Comparison of ENCODE assay signal across 13 cellular contexts in the genomic region with DNA sequence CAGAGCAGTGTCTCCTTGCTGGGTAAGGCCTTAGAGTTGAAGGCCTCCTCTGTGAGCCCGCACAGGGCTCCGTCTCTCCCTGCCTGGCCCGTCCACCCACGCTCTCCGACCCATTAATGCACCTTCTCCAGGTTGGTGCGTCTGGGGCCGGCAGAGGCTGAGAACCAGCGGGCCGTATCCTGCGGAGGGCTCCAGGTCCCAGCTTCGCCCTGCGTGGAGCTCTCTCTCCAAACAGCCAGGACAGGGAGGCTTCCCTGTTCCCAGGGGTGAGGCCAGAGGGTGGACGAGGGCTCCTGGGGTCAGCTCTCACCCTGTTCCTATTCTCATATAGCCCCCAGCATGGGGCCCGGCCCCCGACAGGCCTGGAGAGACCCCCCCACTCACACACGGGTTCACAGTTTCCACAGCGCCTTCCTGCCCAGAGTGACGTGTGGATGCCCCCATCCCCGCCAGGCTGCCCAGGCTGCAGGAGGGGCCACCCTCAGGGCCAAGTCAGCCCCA.
"Had no signal": no experiment of that assay in that cellular context is flagged by ENCODE, and none has a peak within 500 bp of the region (broad histone marks: within the 10 kb centered on the region; RNA-seq: fewer than 3 reads in every experiment).

No MANE protein-coding gene starts in this region.

- DNase-seq: activated CD4-positive, alpha-beta memory T cell treated with anti-CD3 and anti-CD28 coated beads, Interleukin-2, amount 10 ng/mL, durations not matched to agents 7 days and 5 days; activated CD4-positive, alpha-beta T cell treated with anti-CD3 and anti-CD28 coated beads for 4 hours; activated gamma-delta T cell; activated T-cell treated with anti-CD3 and anti-CD28 coated beads, Interleukin-2, amount 50 U/mL, for 4 hours; effector memory CD8-positive, alpha-beta T cell; foreskin melanocyte; kidney glomerular epithelial cell; lower lobe of right lung; midbrain had no signal

- H3K36me3 Mint-ChIP-seq: activated naive CD4-positive, alpha-beta T cell treated with anti-CD3 and anti-CD28 coated beads, Interleukin-2, amount 50 U/mL, for 72 hours; type B pancreatic cell; WTC11 had no signal

- H3K9me3 Mint-ChIP-seq: activated CD4-positive, alpha-beta memory T cell treated with anti-CD3 and anti-CD28 coated beads, Interleukin-2, amount 10 ng/mL, durations not matched to agents 7 days and 5 days; activated naive CD4-positive, alpha-beta T cell treated with anti-CD3 and anti-CD28 coated beads, Interleukin-2, amount 50 U/mL, for 72 hours; activated T-cell treated with anti-CD3 and anti-CD28 coated beads, Interleukin-2, amount 50 U/mL, for 4 hours; effector memory CD8-positive, alpha-beta T cell; stimulated activated effector memory CD8-positive, alpha-beta T cell treated with anti-CD3 and anti-CD28 coated beads, Interleukin-12 subunit alpha, Interleukin-12 subunit beta, amount 100 ng/mL, for 72 hours; type B pancreatic cell; WTC11 had no signal

- H3K36me3 ChIP-seq: lower lobe of right lung had no signal

- H3K4me3 ChIP-seq: lower lobe of right lung had no signal

- H3K27me3 Mint-ChIP-seq: effector memory CD8-positive, alpha-beta T cell had no signal

- ATAC-seq: effector memory CD8-positive, alpha-beta T cell; lower lobe of right lung; stimulated activated effector memory CD8-positive, alpha-beta T cell treated with anti-CD3 and anti-CD28 coated beads, Interleukin-12 subunit alpha, Interleukin-12 subunit beta, amount 100 ng/mL, for 72 hours; WTC11 had no signal

- H3K27ac ChIP-seq: lower lobe of right lung had no signal

- H3K4me3 Mint-ChIP-seq: activated CD4-positive, alpha-beta memory T cell treated with anti-CD3 and anti-CD28 coated beads, Interleukin-2, amount 10 ng/mL, durations not matched to agents 7 days and 5 days had no signal

- H3K27ac Mint-ChIP-seq: activated CD4-positive, alpha-beta memory T cell treated with anti-CD3 and anti-CD28 coated beads, Interleukin-2, amount 10 ng/mL, durations not matched to agents 7 days and 5 days; activated naive CD4-positive, alpha-beta T cell treated with anti-CD3 and anti-CD28 coated beads, Interleukin-2, amount 50 U/mL, for 72 hours; stimulated activated effector memory CD8-positive, alpha-beta T cell treated with anti-CD3 and anti-CD28 coated beads, Interleukin-12 subunit alpha, Interleukin-12 subunit beta, amount 100 ng/mL, for 72 hours; type B pancreatic cell; WTC11 had no signal

- H3K4me1 ChIP-seq: lower lobe of right lung had no signal

- H3K9me3 ChIP-seq: lower lobe of right lung had no signal
